Comparison of ENCODE assay signal across 17 cellular contexts in genomic region chr16:7318661-7319060, GRCh38. TPM values are rescaled to one million over a fixed set of nuclear protein-coding genes. Genes with fewer than 3 reads are reported as not detected.
DNase-seq lines count a peak whose midpoint lies in the region; ATAC-seq and TF ChIP-seq lines count a peak whose summit lies in the region.
"Had no signal": no experiment of that assay in that cellular context is flagged by ENCODE, and none has a peak within 500 bp of the region (broad histone marks: within the 10 kb centered on the region; RNA-seq: fewer than 3 reads in every experiment).

No MANE protein-coding gene starts in this region.

- peak; percentile 4 for DNase-seq in NCI-H146 (lab: John Stamatoyannopoulos, UW)
- no peak for DNase-seq in NCI-H146 treated with DMSO at 0.1 percent for 48 hours (lab: John Stamatoyannopoulos, UW; ENCODE audit: unreplicated experiment)
- DNase-seq in G401 (ENCODE audit: low spot score): peak; percentile 62
- peak; percentile 56 for DNase-seq in NCI-H69 (lab: John Stamatoyannopoulos, UW)
- no peak for DNase-seq in glutamatergic neuron
- no peak for DNase-seq in glomerular visceral epithelial cell (ENCODE audit: extremely low spot score)
- DNase-seq in anterior cingulate cortex (lab: John Stamatoyannopoulos, UW): no peak
- DNase-seq: 8988T, AML-193, Calu3, DMS 273 treated with DMSO at 0.1 percent for 48 hours, HCEC 1CT, HFFc6 had no signal

- peaks cover 16% of the 10 kb centered on the region for H3K4me1 Mint-ChIP-seq in glutamatergic neuron (ENCODE audit: low read depth, unreplicated experiment)

- H3K36me3 Mint-ChIP-seq in glutamatergic neuron (ENCODE audit: unreplicated experiment): no peaks in the 10 kb centered on the region

- H3K9me3 Mint-ChIP-seq in glutamatergic neuron (ENCODE audit: unreplicated experiment): peaks cover 6% of the 10 kb centered on the region

- H3K27ac Mint-ChIP-seq in glutamatergic neuron (ENCODE audit: unreplicated experiment): peak overlapping the region; percentile 82
- H3K27ac Mint-ChIP-seq: HFFc6 had no signal

- in situ Hi-C loops in G401 (cut with HindIII; ENCODE audit: low sequenced_read_pairs): no loop called here

- no peak for TF ChIP-seq CTCF in glutamatergic neuron (IDR thresholded peaks at IDR 0.05; ENCODE audit: partially characterized antibody, unreplicated experiment)

- no peak overlapping the region for H3K4me3 Mint-ChIP-seq in glutamatergic neuron (ENCODE audit: unreplicated experiment)
- H3K4me3 Mint-ChIP-seq: HFFc6 had no signal

- H3K27me3 Mint-ChIP-seq in glutamatergic neuron (ENCODE audit: unreplicated experiment): no peaks in the 10 kb centered on the region

- no peak for ATAC-seq in HG03280 (IDR thresholded peaks at IDR 0.05; ENCODE audit: unreplicated experiment)
- ATAC-seq: GM12878 had no signal

RNA-seq across cellular contexts. Expression of gene RBFOX1, which starts 14.0 kb away (rescaled TPM):
- total RNA-seq in G401 (2014; rRNA removed; shearing (Covaris generic)): not detected in 2 replicates
- total RNA-seq in glutamatergic neuron (ENCODE audit: unreplicated experiment): 30.5 TPM
- total RNA-seq: Calu3, Daoy, GM12878, H4, HFFc6 had no signal

Comparison
In these comparisons a context has a peak if more than half of its experiments do, and no peak if none do; other contexts are left out.
1. DNase-seq: peak in NCI-H146 (single experiment), G401 (single experiment) and NCI-H69 (single experiment); none in NCI-H146 treated with DMSO at 0.1 percent for 48 hours (single experiment), glutamatergic neuron (single experiment), glomerular visceral epithelial cell (single experiment) and anterior cingulate cortex (0 of 58).
2. RNA of gene RBFOX1, which starts 14.0 kb away (total RNA-seq): 30.5 TPM in glutamatergic neuron (single experiment); not detected in G401; every median in the first group is over 10 times any median in the second.